ENCODE assay signal across 22 cellular contexts in genomic region chr2:59754336-59754735, GRCh38.
DNase-seq lines count a peak whose midpoint lies in the region; ATAC-seq, FAIRE-seq and TF ChIP-seq lines count a peak whose summit lies in the region.
"Had no signal": no experiment of that assay in that cellular context is flagged by ENCODE, and none has a peak within 500 bp of the region (broad histone marks: within the 10 kb centered on the region; RNA-seq: fewer than 3 reads in every experiment).

No MANE protein-coding gene starts in this region.

- H3K4me1 ChIP-seq in HepG2 (ENCODE audit: insufficient read depth, low read length) (no peaks in the 10 kb centered on the region), right lobe of liver (no peaks in the 10 kb centered on the region), endodermal cell (ENCODE audit: control insufficient read depth, insufficient read depth, low read length) (no peaks in the 10 kb centered on the region), colonic mucosa (no peaks in the 10 kb centered on the region)
- H3K4me1 ChIP-seq: parathyroid adenoma had no signal

- H3K27ac ChIP-seq in HepG2 (ENCODE audit: extremely low read length, insufficient read depth, low read length), result no peak overlapping the region
- no peak overlapping the region for H3K27ac ChIP-seq in right lobe of liver
- no peak overlapping the region for H3K27ac ChIP-seq in endodermal cell (ENCODE audit: low read depth, low read length)
- H3K27ac ChIP-seq in colonic mucosa, result no peak overlapping the region
- H3K27ac ChIP-seq: epithelial cell of prostate, GM23248, parathyroid adenoma, SK-N-MC had no signal

- H3K4me3 ChIP-seq in HepG2 (replicated peaks in 1 of 3; ENCODE audit: insufficient read depth in 1 of 3, low read depth in 2 of 3, low read length in 3 of 3) (no peak overlapping the region), right lobe of liver (no peak overlapping the region), endodermal cell (ENCODE audit: low read length) (no peak overlapping the region), colonic mucosa (no peak overlapping the region)
- H3K4me3 ChIP-seq: GM23248, K562, SK-N-MC had no signal

- no peaks in the 10 kb centered on the region for H3K9me3 Mint-ChIP-seq in endodermal cell
- H3K9me3 Mint-ChIP-seq in type B pancreatic cell, result no peaks in the 10 kb centered on the region
- H3K9me3 Mint-ChIP-seq: activated naive CD4-positive, alpha-beta T cell treated with anti-CD3 and anti-CD28 coated beads, Interleukin-2, amount 10 ng/mL, durations not matched to agents 7 days and 5 days; naive thymus-derived CD4-positive, alpha-beta T cell had no signal

- no peaks in the 10 kb centered on the region for H3K79me2 ChIP-seq in HepG2 (ENCODE audit: insufficient read depth, low read length)
- H3K79me2 ChIP-seq: parathyroid adenoma had no signal

- ATAC-seq in HepG2 (no peak), right lobe of liver (no peak)
- ATAC-seq: K562; naive thymus-derived CD4-positive, alpha-beta T cell had no signal

- POLR2A ChIA-PET in HepG2 (lab: Yijun Ruan, JAX), result no interaction called here

- DNase-seq in HepG2 (ENCODE audit: low spot score) (no peak), right lobe of liver (no peak), NCI-H1694 treated with DMSO at 0.1 percent for 48 hours (lab: John Stamatoyannopoulos, UW) (peak; percentile 96), endodermal cell (peak; percentile 89), type B pancreatic cell (ENCODE audit: extremely low spot score, unreplicated experiment) (no peak), KG1 (lab: John Stamatoyannopoulos, UW) (no peak), SIG-M5 treated with dmso at 0.1 percent for 504 hours (lab: John Stamatoyannopoulos, UW; ENCODE audit: unreplicated experiment) (no peak), colonic mucosa (no peak)
- DNase-seq: activated CD4-positive, alpha-beta T cell treated with anti-CD3 and anti-CD28 coated beads for 48 hours; activated CD8-positive, alpha-beta memory T cell treated with anti-CD3 and anti-CD28 coated beads, Interleukin-2, amount 50 U/mL, for 48 hours; activated naive CD4-positive, alpha-beta T cell treated with anti-CD3 and anti-CD28 coated beads, Interleukin-2, amount 10 ng/mL, durations not matched to agents 7 days and 5 days; CD4-positive, alpha-beta memory T cell; cortex of kidney; EL; GM23248; naive thymus-derived CD4-positive, alpha-beta T cell; T1000 had no signal

- peaks cover 30% of the 10 kb centered on the region for H3K4me1 Mint-ChIP-seq in endodermal cell
- H3K4me1 Mint-ChIP-seq in type B pancreatic cell (ENCODE audit: unreplicated experiment), result no peaks in the 10 kb centered on the region
- H3K4me1 Mint-ChIP-seq: activated naive CD4-positive, alpha-beta T cell treated with anti-CD3 and anti-CD28 coated beads, Interleukin-2, amount 10 ng/mL, durations not matched to agents 7 days and 5 days; CD4-positive, alpha-beta memory T cell; naive thymus-derived CD4-positive, alpha-beta T cell had no signal

- no peak overlapping the region for H3K27ac Mint-ChIP-seq in endodermal cell
- no peak overlapping the region for H3K27ac Mint-ChIP-seq in type B pancreatic cell
- H3K27ac Mint-ChIP-seq: activated naive CD4-positive, alpha-beta T cell treated with anti-CD3 and anti-CD28 coated beads, Interleukin-2, amount 10 ng/mL, durations not matched to agents 7 days and 5 days; CD4-positive, alpha-beta memory T cell; naive thymus-derived CD4-positive, alpha-beta T cell had no signal

- TF ChIP-seq CTCF in HepG2 (CRISPR knock-in tag; IDR thresholded peaks at IDR 0.05) (peak; percentile 27), right lobe of liver (IDR thresholded peaks at IDR 0.05) (no peak), endodermal cell (conservative IDR thresholded peaks at IDR 0.05) (peak; percentile 80), type B pancreatic cell (conservative IDR thresholded peaks at IDR 0.05) (peak; percentile 18), colonic mucosa (IDR thresholded peaks at IDR 0.05) (no peak)

- 2% methylated on average over 2 of the region's 4 CpGs for WGBS in HepG2 (ENCODE audit: low lambda C conversion rate)
- WGBS in right lobe of liver (ENCODE audit: insufficient coverage, low coverage, low lambda C conversion rate, missing lambda C conversion rate), result 62% methylated on average over 2 of the region's 4 CpGs
- 82 to 90% methylated on average over 2 to 4 of the region's 4 CpGs for WGBS in endodermal cell (ENCODE audit: insufficient coverage in 1 of 2, insufficient read length in 1 of 2), 2 experiments

- no peak for TF ChIP-seq RAD21 in HepG2 (CRISPR knock-in tag; IDR thresholded peaks at IDR 0.05)

- H3K9ac ChIP-seq in HepG2 (ENCODE audit: insufficient read depth, low read depth, low read length), result no peak overlapping the region
- no peak overlapping the region for H3K9ac ChIP-seq in endodermal cell (ENCODE audit: extremely low read depth, low read length, poor library complexity, severe bottlenecking)
- H3K9ac ChIP-seq in colonic mucosa (ENCODE audit: low read depth in 2 of 2, low read length in 2 of 2), result no peak overlapping the region
- H3K9ac ChIP-seq: GM23248, parathyroid adenoma had no signal

- TF ChIP-seq EP300 in HepG2 (IDR thresholded peaks at IDR 0.05; ENCODE audit: low read depth in 2 of 2, low read length in 2 of 2) (no peak), HepG2 (CRISPR knock-in tag; IDR thresholded peaks at IDR 0.05; ENCODE audit: borderline replicate concordance) (no peak)

- H3K4me3 Mint-ChIP-seq in endodermal cell (no peak overlapping the region), type B pancreatic cell (no peak overlapping the region)
- H3K4me3 Mint-ChIP-seq: activated naive CD4-positive, alpha-beta T cell treated with anti-CD3 and anti-CD28 coated beads, Interleukin-2, amount 10 ng/mL, durations not matched to agents 7 days and 5 days; CD4-positive, alpha-beta memory T cell; naive thymus-derived CD4-positive, alpha-beta T cell had no signal

- H4K20me1 ChIP-seq in HepG2 (ENCODE audit: insufficient read depth, low read length), result no peaks in the 10 kb centered on the region

- H3K27me3 ChIP-seq in HepG2 (ENCODE audit: control insufficient read depth in 1 of 2, insufficient read depth in 2 of 2, low read length in 2 of 2) (no peaks in the 10 kb centered on the region), right lobe of liver (no peaks in the 10 kb centered on the region), endodermal cell (ENCODE audit: control insufficient read depth, insufficient read depth, low read length, poor library complexity, severe bottlenecking) (no peaks in the 10 kb centered on the region), colonic mucosa (no peaks in the 10 kb centered on the region)

- BruUV-seq in HepG2 (replicated peaks; lab: Mats Ljungman, UMichigan), result no TSS peak

- H3K36me3 ChIP-seq in HepG2 (replicated peaks in 1 of 2; ENCODE audit: control insufficient read depth in 1 of 2, insufficient read depth in 2 of 2, low read length in 2 of 2) (no peaks in the 10 kb centered on the region), right lobe of liver (no peaks in the 10 kb centered on the region), endodermal cell (ENCODE audit: control insufficient read depth, insufficient read depth, low read length) (no peaks in the 10 kb centered on the region), colonic mucosa (no peaks in the 10 kb centered on the region)

- no peak for TF ChIP-seq POLR2A in HepG2 (IDR thresholded peaks at IDR 0.05; ENCODE audit: insufficient read depth in 1 of 2, low read depth in 2 of 2, low read length in 2 of 2)
- TF ChIP-seq POLR2A in right lobe of liver (IDR thresholded peaks at IDR 0.05), result no peak

- no peak for FAIRE-seq in HepG2 (lab: Jason Lieb, UNC)
- FAIRE-seq: islet of Langerhans, K562 had no signal

- intact Hi-C loops in HepG2 (cut with micrococcal nuclease; ENCODE audit: unreplicated experiment), result no loop called here
- intact Hi-C loops in right lobe of liver (cut with DNase I), result no loop called here
- intact Hi-C loops in colonic mucosa (cut with DNase I), result no loop called here

- H3K36me3 Mint-ChIP-seq in endodermal cell (ENCODE audit: low read depth) (no peaks in the 10 kb centered on the region), type B pancreatic cell (no peaks in the 10 kb centered on the region)
- H3K36me3 Mint-ChIP-seq: activated naive CD4-positive, alpha-beta T cell treated with anti-CD3 and anti-CD28 coated beads, Interleukin-2, amount 10 ng/mL, durations not matched to agents 7 days and 5 days; CD4-positive, alpha-beta memory T cell; naive thymus-derived CD4-positive, alpha-beta T cell had no signal

- no peak overlapping the region for H2AFZ ChIP-seq in HepG2 (ENCODE audit: low read length)
- H2AFZ ChIP-seq: GM23248, parathyroid adenoma had no signal

- CTCF ChIA-PET in HepG2 (lab: Yijun Ruan, JAX; ENCODE audit: low intra/inter-chr PET ratio, low total read pairs), result no interaction called here

- in situ Hi-C loops in HepG2 (cut with HindIII; ENCODE audit: extremely low pct_ligation_motif_present, low pct_unique_long_range_greater_than_20kb), result no loop called here

- H3K9me3 ChIP-seq in HepG2 (ENCODE audit: low read length) (no peaks in the 10 kb centered on the region), right lobe of liver (no peaks in the 10 kb centered on the region), endodermal cell (ENCODE audit: control insufficient read depth, low read length) (no peaks in the 10 kb centered on the region), colonic mucosa (no peaks in the 10 kb centered on the region)

- no peak overlapping the region for H3K4me2 ChIP-seq in HepG2 (ENCODE audit: low read depth, low read length)

- H3K27me3 Mint-ChIP-seq in endodermal cell (ENCODE audit: insufficient read depth) (no peaks in the 10 kb centered on the region), type B pancreatic cell (no peaks in the 10 kb centered on the region)
- H3K27me3 Mint-ChIP-seq: activated naive CD4-positive, alpha-beta T cell treated with anti-CD3 and anti-CD28 coated beads, Interleukin-2, amount 10 ng/mL, durations not matched to agents 7 days and 5 days had no signal

TF ChIP-seq in HepG2, 621 proteins besides CTCF, POLR2A, EP300 and RAD21:
- TF ChIP-seq STAG1 (CRISPR knock-in tag; IDR thresholded peaks at IDR 0.05), result peak; percentile 34; the same call in 1 of the 2 replicates
- TF ChIP-seq ZNF850 (CRISPR knock-in tag; conservative IDR thresholded peaks at IDR 0.05), result no peak

Comparison
In these comparisons a context has a peak if more than half of its experiments do, and no peak if none do; other contexts are left out.
1. CTCF ChIP-seq: peak in HepG2 (single experiment), endodermal cell (single experiment) and type B pancreatic cell (single experiment); none in right lobe of liver (0 of 4) and colonic mucosa (single experiment).
2. DNase-seq: peak in NCI-H1694 treated with DMSO at 0.1 percent for 48 hours (single experiment) and endodermal cell (single experiment); none in HepG2 (single experiment), right lobe of liver (0 of 3), type B pancreatic cell (single experiment), KG1 (single experiment), SIG-M5 treated with dmso at 0.1 percent for 504 hours (single experiment) and colonic mucosa (single experiment).